ENCODE assay signal across 31 cellular contexts in genomic region chr4:150588341-150588740, GRCh38. TPM values are rescaled to one million over a fixed set of nuclear protein-coding genes. Genes with fewer than 3 reads are reported as not detected.
DNase-seq lines count a peak whose midpoint lies in the region; ATAC-seq and TF ChIP-seq lines count a peak whose summit lies in the region.
"Had no signal": no experiment of that assay in that cellular context is flagged by ENCODE, and none has a peak within 500 bp of the region (broad histone marks: within the 10 kb centered on the region; RNA-seq: fewer than 3 reads in every experiment).

No MANE protein-coding gene starts in this region.

- TF ChIP-seq CTCF in colonic mucosa (IDR thresholded peaks at IDR 0.05): no peak
- TF ChIP-seq CTCF in nephron (IDR thresholded peaks at IDR 0.05; ENCODE audit: unreplicated experiment in 3 of 3): no peak
- no peak for TF ChIP-seq CTCF in type B pancreatic cell (conservative IDR thresholded peaks at IDR 0.05)

- H3K27me3 ChIP-seq in colonic mucosa (no peaks in the 10 kb centered on the region), H7 (ENCODE audit: control insufficient read depth, insufficient read depth, low read length) (peaks cover 17% of the 10 kb centered on the region)
- H3K27me3 ChIP-seq: foreskin keratinocyte, ovary had no signal

- peaks cover 9% of the 10 kb centered on the region for H3K4me1 Mint-ChIP-seq in nephron
- H3K4me1 Mint-ChIP-seq in type B pancreatic cell (ENCODE audit: unreplicated experiment): peaks cover 22% of the 10 kb centered on the region
- no peaks in the 10 kb centered on the region for H3K4me1 Mint-ChIP-seq in activated T-helper 1 cell treated with anti-CD3 and anti-CD28 coated beads, Interleukin-12 subunit alpha, Interleukin-12 subunit beta, Interleukin-2, Interleukin-4 antibody, amounts not matched to agents 30 ng/mL and 10 ng/mL and 1 ng/mL, durations not matched to agents 14 hours and 24 hours and 36 hours (ENCODE audit: low read depth)
- H3K4me1 Mint-ChIP-seq: activated CD4-positive, alpha-beta T cell treated with anti-CD3 and anti-CD28 coated beads for 36 hours; activated naive CD8-positive, alpha-beta T cell treated with anti-CD3 and anti-CD28 coated beads for 36 hours; central memory CD8-positive, alpha-beta T cell; stimulated activated naive CD8-positive, alpha-beta T cell treated with anti-CD3 and anti-CD28 coated beads, Interleukin-15, amount 100 ng/mL, for 72 hours had no signal

- H3K36me3 Mint-ChIP-seq in nephron (ENCODE audit: low read depth) (peaks cover 37% of the 10 kb centered on the region), type B pancreatic cell (peaks cover 56% of the 10 kb centered on the region)
- H3K36me3 Mint-ChIP-seq in activated T-helper 1 cell treated with anti-CD3 and anti-CD28 coated beads, Interleukin-12 subunit alpha, Interleukin-12 subunit beta, Interleukin-2, Interleukin-4 antibody, amounts not matched to agents 30 ng/mL and 10 ng/mL and 1 ng/mL, durations not matched to agents 14 hours and 24 hours and 36 hours (ENCODE audit: low read depth): peaks cover 11% of the 10 kb centered on the region

- H3K9ac ChIP-seq in colonic mucosa (ENCODE audit: low read depth in 2 of 2, low read length in 2 of 2): no peak overlapping the region

- no peak for ATAC-seq in stimulated activated naive CD8-positive, alpha-beta T cell treated with anti-CD3 and anti-CD28 coated beads, Interleukin-15, Interleukin-2, amounts not matched to agents 100 U/mL and 50 U/mL, for 24 hours
- ATAC-seq: activated CD4-positive, alpha-beta T cell treated with anti-CD3 and anti-CD28 coated beads for 36 hours; activated CD8-positive, alpha-beta T cell treated with anti-CD3 and anti-CD28 coated beads for 36 hours; foreskin keratinocyte; HCT116; heart left ventricle; naive thymus-derived CD8-positive, alpha-beta T cell; right cardiac atrium; stimulated activated naive CD8-positive, alpha-beta T cell treated with anti-CD3 and anti-CD28 coated beads, Interleukin-15, amount 100 ng/mL, for 72 hours had no signal

- peak overlapping the region; percentile 4 for H3K27ac ChIP-seq in colonic mucosa
- H3K27ac ChIP-seq: esophagus muscularis mucosa, foreskin keratinocyte, ovary, thoracic aorta had no signal

- no peak overlapping the region for H3K4me3 ChIP-seq in colonic mucosa
- no peak overlapping the region for H3K4me3 ChIP-seq in H7 (ENCODE audit: insufficient read depth, low read depth, low read length)
- H3K4me3 ChIP-seq: esophagus muscularis mucosa, heart left ventricle, ovary, thoracic aorta had no signal

- no peaks in the 10 kb centered on the region for H3K36me3 ChIP-seq in colonic mucosa
- H3K36me3 ChIP-seq in H7 (replicated peaks; ENCODE audit: control insufficient read depth, insufficient read depth, low read length): no peaks in the 10 kb centered on the region
- H3K36me3 ChIP-seq: ovary, thoracic aorta had no signal

- H3K27ac Mint-ChIP-seq in nephron: no peak overlapping the region
- H3K27ac Mint-ChIP-seq in type B pancreatic cell: peak overlapping the region; percentile 54
- H3K27ac Mint-ChIP-seq in activated T-helper 1 cell treated with anti-CD3 and anti-CD28 coated beads, Interleukin-12 subunit alpha, Interleukin-12 subunit beta, Interleukin-2, Interleukin-4 antibody, amounts not matched to agents 30 ng/mL and 10 ng/mL and 1 ng/mL, durations not matched to agents 14 hours and 24 hours and 36 hours: no peak overlapping the region
- H3K27ac Mint-ChIP-seq: activated CD4-positive, alpha-beta T cell treated with anti-CD3 and anti-CD28 coated beads for 36 hours; activated CD8-positive, alpha-beta T cell treated with anti-CD3 and anti-CD28 coated beads for 36 hours; activated naive CD8-positive, alpha-beta T cell treated with anti-CD3 and anti-CD28 coated beads for 36 hours had no signal

- no peaks in the 10 kb centered on the region for H3K4me1 ChIP-seq in colonic mucosa
- H3K4me1 ChIP-seq: foreskin keratinocyte had no signal

- no peaks in the 10 kb centered on the region for H3K9me3 ChIP-seq in colonic mucosa
- H3K9me3 ChIP-seq: esophagus muscularis mucosa, heart left ventricle, ovary, thoracic aorta had no signal

- peak overlapping the region; percentile 38 to 60 (median 55) for H3K4me3 Mint-ChIP-seq in nephron
- H3K4me3 Mint-ChIP-seq in type B pancreatic cell: peak overlapping the region; percentile 87
- H3K4me3 Mint-ChIP-seq in activated T-helper 1 cell treated with anti-CD3 and anti-CD28 coated beads, Interleukin-12 subunit alpha, Interleukin-12 subunit beta, Interleukin-2, Interleukin-4 antibody, amounts not matched to agents 30 ng/mL and 10 ng/mL and 1 ng/mL, durations not matched to agents 14 hours and 24 hours and 36 hours: no peak overlapping the region
- H3K4me3 Mint-ChIP-seq: activated CD4-positive, alpha-beta T cell treated with anti-CD3 and anti-CD28 coated beads for 36 hours; activated CD8-positive, alpha-beta T cell treated with anti-CD3 and anti-CD28 coated beads for 36 hours; activated naive CD8-positive, alpha-beta T cell treated with anti-CD3 and anti-CD28 coated beads for 36 hours; central memory CD8-positive, alpha-beta T cell; naive thymus-derived CD8-positive, alpha-beta T cell; stimulated activated naive CD8-positive, alpha-beta T cell treated with anti-CD3 and anti-CD28 coated beads, Interleukin-15, amount 100 ng/mL, for 72 hours had no signal

- H3K27me3 Mint-ChIP-seq in nephron (ENCODE audit: low read depth) (peaks cover 61% of the 10 kb centered on the region), type B pancreatic cell (peaks cover 47% of the 10 kb centered on the region)
- H3K27me3 Mint-ChIP-seq in activated T-helper 1 cell treated with anti-CD3 and anti-CD28 coated beads, Interleukin-12 subunit alpha, Interleukin-12 subunit beta, Interleukin-2, Interleukin-4 antibody, amounts not matched to agents 30 ng/mL and 10 ng/mL and 1 ng/mL, durations not matched to agents 14 hours and 24 hours and 36 hours (ENCODE audit: insufficient read depth): no peaks in the 10 kb centered on the region
- H3K27me3 Mint-ChIP-seq: activated CD4-positive, alpha-beta T cell treated with anti-CD3 and anti-CD28 coated beads for 36 hours; activated CD8-positive, alpha-beta T cell treated with anti-CD3 and anti-CD28 coated beads for 36 hours; activated naive CD8-positive, alpha-beta T cell treated with anti-CD3 and anti-CD28 coated beads for 36 hours; central memory CD8-positive, alpha-beta T cell; naive thymus-derived CD8-positive, alpha-beta T cell; stimulated activated naive CD8-positive, alpha-beta T cell treated with anti-CD3 and anti-CD28 coated beads, Interleukin-15, amount 100 ng/mL, for 72 hours had no signal

- DNase-seq in SK-N-DZ (ENCODE audit: low spot score) (peak; percentile 53), colonic mucosa (no peak), type B pancreatic cell (ENCODE audit: extremely low spot score, unreplicated experiment) (no peak), H7 (no peak)
- DNase-seq in activated T-helper 1 cell treated with anti-CD3 and anti-CD28 coated beads, Interleukin-12 subunit alpha, Interleukin-12 subunit beta, Interleukin-2, Interleukin-4 antibody, amounts not matched to agents 30 ng/mL and 10 ng/mL and 1 ng/mL, durations not matched to agents 14 hours and 24 hours and 36 hours (ENCODE audit: low spot score): no peak
- no peak for DNase-seq in stimulated activated naive CD8-positive, alpha-beta T cell treated with anti-CD3 and anti-CD28 coated beads, Interleukin-15, Interleukin-2, amounts not matched to agents 100 U/mL and 50 U/mL, for 24 hours
- DNase-seq: activated CD4-positive, alpha-beta T cell treated with anti-CD3 and anti-CD28 coated beads for 36 hours; activated CD8-positive, alpha-beta T cell treated with anti-CD3 and anti-CD28 coated beads for 36 hours; activated naive CD8-positive, alpha-beta T cell treated with anti-CD3 and anti-CD28 coated beads for 36 hours; C1 segment of cervical spinal cord; DMS53; heart left ventricle; Kasumi-1; midbrain; naive thymus-derived CD8-positive, alpha-beta T cell; NCI-H1436 treated with DMSO at 0.1 percent for 48 hours; NCI-H226; NCI-H69; ovary; right cardiac atrium; SHP77; stimulated activated CD4-positive, alpha-beta T cell treated with anti-CD3 and anti-CD28 coated beads, Interleukin-2, amount 100 ng/mL, for 24 hours; stimulated activated CD8-positive, alpha-beta memory T cell treated with anti-CD3 and anti-CD28 coated beads, Interleukin-4, amount 100 ng/mL, for 48 hours; stimulated activated naive CD8-positive, alpha-beta T cell treated with anti-CD3 and anti-CD28 coated beads, Interleukin-15, amount 100 ng/mL, for 72 hours had no signal

- H3K9me3 Mint-ChIP-seq in nephron (no peaks in the 10 kb centered on the region), type B pancreatic cell (no peaks in the 10 kb centered on the region)
- no peaks in the 10 kb centered on the region for H3K9me3 Mint-ChIP-seq in activated T-helper 1 cell treated with anti-CD3 and anti-CD28 coated beads, Interleukin-12 subunit alpha, Interleukin-12 subunit beta, Interleukin-2, Interleukin-4 antibody, amounts not matched to agents 30 ng/mL and 10 ng/mL and 1 ng/mL, durations not matched to agents 14 hours and 24 hours and 36 hours
- H3K9me3 Mint-ChIP-seq: activated CD8-positive, alpha-beta T cell treated with anti-CD3 and anti-CD28 coated beads for 36 hours; central memory CD8-positive, alpha-beta T cell; stimulated activated naive CD8-positive, alpha-beta T cell treated with anti-CD3 and anti-CD28 coated beads, Interleukin-15, amount 100 ng/mL, for 72 hours had no signal

- intact Hi-C loops in colonic mucosa (cut with DNase I): no loop called here
- intact Hi-C loops in activated T-helper 1 cell treated with anti-CD3 and anti-CD28 coated beads, Interleukin-12 subunit alpha, Interleukin-12 subunit beta, Interleukin-2, Interleukin-4 antibody, amounts not matched to agents 30 ng/mL and 10 ng/mL and 1 ng/mL, durations not matched to agents 14 hours and 24 hours and 36 hours (cut with micrococcal nuclease): loop anchor here (1.0 to 5.0 kb wide), 2 partner anchors 110 to 279 kb away; no protein-coding TSS in a partner anchor

RNA-seq across cellular contexts. Expression of gene MAB21L2, which starts 6.4 kb away (rescaled TPM):
- polyA plus RNA-seq in SK-N-DZ (2014; cell fraction: cytosol; rRNA removed): 139 and 144 TPM in 2 replicates
- 62.9 and 68.9 TPM in 2 replicates for polyA plus RNA-seq in SK-N-DZ (2014; cell fraction: nucleus; rRNA removed)
- total RNA-seq in colonic mucosa (10 to 100 TPM in 1 of 2 donors, 1 to 10 TPM in 1; 2.0 to 27.5 TPM), type B pancreatic cell (ENCODE audit: low replicate concordance) (0.55 and 114 TPM in 2 replicates)
- not detected in 2 replicates for total RNA-seq in H7 (2014; rRNA removed; shearing (Covaris generic))
- total RNA-seq in activated T-helper 1 cell treated with anti-CD3 and anti-CD28 coated beads, Interleukin-12 subunit alpha, Interleukin-12 subunit beta, Interleukin-2, Interleukin-4 antibody, amounts not matched to agents 30 ng/mL and 10 ng/mL and 1 ng/mL, durations not matched to agents 14 hours and 24 hours and 36 hours: not detected in 2 replicates
- total RNA-seq: activated CD4-positive, alpha-beta T cell treated with anti-CD3 and anti-CD28 coated beads for 36 hours; activated CD8-positive, alpha-beta T cell treated with anti-CD3 and anti-CD28 coated beads for 36 hours; activated naive CD8-positive, alpha-beta T cell treated with anti-CD3 and anti-CD28 coated beads for 36 hours; foreskin keratinocyte; kidney epithelial cell; naive thymus-derived CD8-positive, alpha-beta T cell; ovary had no signal
- polyA plus RNA-seq: foreskin keratinocyte had no signal
